In the genomic region with DNA sequence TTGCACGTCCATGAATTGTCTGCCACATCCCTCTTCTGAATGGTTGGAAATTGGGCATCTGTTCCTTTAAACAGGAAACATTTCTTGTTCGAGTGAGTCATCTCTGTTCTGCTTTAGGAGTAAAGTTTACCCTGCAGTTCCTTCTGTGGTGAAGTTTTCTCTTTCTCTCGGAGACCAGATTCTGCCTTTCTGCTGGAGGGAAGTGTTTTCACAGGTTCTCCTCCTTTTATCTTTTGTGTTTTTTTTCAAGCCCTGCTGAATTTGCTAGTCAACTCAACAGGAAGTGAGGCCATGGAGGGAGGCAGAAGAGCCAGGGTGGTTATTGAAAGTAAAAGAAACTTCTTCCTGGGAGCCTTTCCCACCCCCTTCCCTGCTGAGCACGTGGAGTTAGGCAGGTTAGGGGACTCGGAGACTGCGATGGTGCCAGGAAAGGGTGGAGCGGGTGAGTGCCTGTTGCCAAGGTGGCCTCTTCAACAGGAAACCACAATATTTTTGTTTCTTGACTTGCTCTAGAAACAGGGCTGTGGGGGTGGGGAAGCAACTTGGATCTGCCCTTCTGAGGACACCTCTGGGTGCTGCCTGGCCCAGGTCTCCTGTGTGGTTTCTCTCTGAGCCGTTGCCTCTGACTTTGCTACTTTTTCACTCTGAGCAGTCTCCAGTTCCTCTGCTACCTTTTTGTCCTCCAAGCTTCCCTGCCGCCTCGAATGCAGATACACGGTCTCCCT, we compare ENCODE assay signal across 8 cellular contexts. TPM values are rescaled to one million over a fixed set of nuclear protein-coding genes. Genes with fewer than 3 reads are reported as not detected.
DNase-seq lines count a peak whose midpoint lies in the region; ATAC-seq, FAIRE-seq and TF ChIP-seq lines count a peak whose summit lies in the region.

No MANE protein-coding gene starts in this region.

- H3K4me3 ChIP-seq in H1 (ENCODE audit: extremely low read depth in 1 of 4, insufficient read depth in 2 of 4, low read depth in 3 of 4, low read length in 4 of 4) = peak overlapping the region in 1 of 4 experiments; percentile 37; a peak in 3 of 8 replicates
- H3K4me3 ChIP-seq in mucosa of descending colon = peak overlapping the region; percentile 21

- H3K4ac ChIP-seq in H1 (replicated peaks; ENCODE audit: insufficient read length, low read depth, low read length) = no peak overlapping the region

- H3K27me3 ChIP-seq in H1 (replicated peaks in 1 of 4; ENCODE audit: control insufficient read depth in 3 of 4, extremely low read depth in 1 of 4, insufficient read depth in 3 of 4, low read length in 3 of 4) = peaks cover 0 to 3% (median 0%) of the 10 kb centered on the region in 4 experiments; a peak in 1 of 7 replicates

- peak overlapping the region; percentile 54; the same call in 1 of the 2 replicates for H4K8ac ChIP-seq in H1 (ENCODE audit: extremely low read depth, insufficient read depth, low read length)

- peak overlapping the region; percentile 61 for H4K5ac ChIP-seq in H1 (ENCODE audit: insufficient read length, low read depth, low read length)

- intact Hi-C loops in mucosa of descending colon (cut with DNase I, micrococcal nuclease) = no loop called here

- peak overlapping the region; percentile 80; the same call in 1 of the 2 replicates for H2BK5ac ChIP-seq in H1 (ENCODE audit: low read depth, low read length)

- no peaks in the 10 kb centered on the region for H3K79me1 ChIP-seq in H1 (ENCODE audit: low read depth, low read length)

- H3K79me2 ChIP-seq in H1 (ENCODE audit: control insufficient read depth in 1 of 2, insufficient read depth in 2 of 2, low read length in 2 of 2) = no peaks in the 10 kb centered on the region

- ATAC-seq in GM18508 (IDR thresholded peaks at IDR 0.05; ENCODE audit: insufficient read depth, unreplicated experiment) = peak; percentile 58
- peak; percentile 61 for ATAC-seq in HG02973 (IDR thresholded peaks at IDR 0.05; ENCODE audit: unreplicated experiment)
- peak; percentile 80 for ATAC-seq in mucosa of descending colon

- TF ChIP-seq EP300 in H1 (IDR thresholded peaks at IDR 0.05; ENCODE audit: borderline replicate concordance in 1 of 2, low read depth in 2 of 2, low read length in 2 of 2) = no peak

- no peak overlapping the region for H3K23ac ChIP-seq in H1 (ENCODE audit: insufficient read length)

- CTCF ChIA-PET in H1 (lab: Charles Lee; ENCODE audit: partially characterized antibody) = interaction anchor here (0.6 to 1.6 kb wide), 2 partner anchors 106 to 115 kb away, joined by 3 to 4 read pairs; no protein-coding TSS in a partner anchor

- H3K9ac ChIP-seq in H1 (replicated peaks in 1 of 4; ENCODE audit: extremely low read depth in 1 of 4, low read depth in 3 of 4, low read length in 3 of 4) = no peak overlapping the region; a peak in 1 of 7 replicates

- H3K4me1 ChIP-seq in H1 (replicated peaks in 1 of 4; ENCODE audit: control insufficient read depth in 3 of 4, insufficient read depth in 4 of 4, low read length in 3 of 4) = peaks cover 0 to 14% (median 6%) of the 10 kb centered on the region in 4 experiments; a peak in 6 of 7 replicates
- peaks cover 19% of the 10 kb centered on the region for H3K4me1 ChIP-seq in mucosa of descending colon (ENCODE audit: low read depth)

- H3K9me3 ChIP-seq in H1 (ENCODE audit: insufficient read depth in 2 of 2, low read depth in 1 of 2, low read length in 1 of 2) = no peaks in the 10 kb centered on the region
- no peaks in the 10 kb centered on the region for H3K9me3 ChIP-seq in mucosa of descending colon

- H2AK5ac ChIP-seq in H1 (ENCODE audit: low read depth, low read length) = no peak overlapping the region

- H3K4me2 ChIP-seq in H1 (ENCODE audit: insufficient read depth in 1 of 2, low read depth in 2 of 2, low read length in 2 of 2) = peak overlapping the region; percentile 31 to 43

- no peaks in the 10 kb centered on the region for H3K23me2 ChIP-seq in H1 (ENCODE audit: low read depth, low read length)

- H2BK120ac ChIP-seq in H1 (replicated peaks; ENCODE audit: low read depth, low read length) = no peak overlapping the region

- POLR2A ChIA-PET in H1 (lab: Charles Lee; ENCODE audit: partially characterized antibody) = no interaction called here

- peak overlapping the region; percentile 37; the same call in 1 of the 2 replicates for H2BK15ac ChIP-seq in H1 (ENCODE audit: low read length)

- H3K18ac ChIP-seq in H1 (ENCODE audit: extremely low read depth, low read length) = peak overlapping the region; percentile 56

- peak in 1 of 2 experiments; percentile 7; a peak in 1 of 4 replicates for TF ChIP-seq RAD21 in H1 (IDR thresholded peaks at IDR 0.05 in 1 of 2, conservative IDR thresholded peaks at IDR 0.05 in 1 of 2; ENCODE audit: low read depth in 2 of 2, low read length in 2 of 2)

- peak overlapping the region; percentile 87 for H2AFZ ChIP-seq in H1 (ENCODE audit: low read length)

- no peaks in the 10 kb centered on the region for H4K20me1 ChIP-seq in H1 (replicated peaks in 1 of 2; ENCODE audit: control insufficient read depth in 1 of 2, insufficient read depth in 2 of 2, low read length in 2 of 2)

- H3K27ac ChIP-seq in H1 (ENCODE audit: low read depth, low read length) = no peak overlapping the region

- H3K56ac ChIP-seq in H1 (replicated peaks; ENCODE audit: insufficient read length, low read depth, low read length) = no peak overlapping the region

- H2BK12ac ChIP-seq in H1 (ENCODE audit: low read depth, low read length) = peak overlapping the region; percentile 96

- H4K91ac ChIP-seq in H1 (replicated peaks; ENCODE audit: insufficient read length, low read length) = peak overlapping the region; percentile 89

- WGBS in H1 (ENCODE audit: extremely low coverage in 1 of 2, insufficient coverage in 1 of 2, insufficient read length in 1 of 2, insufficient replicate concordance in 2 of 2, low coverage in 1 of 2, low lambda C conversion rate in 2 of 2, missing lambda C conversion rate in 1 of 2), 2 experiments = 53% methylated on average over 11 of the region's 11 CpGs; no CpG with 5 or more reads in 1 of the 2 experiments

- peak overlapping the region; percentile 74; the same call in 1 of the 2 replicates for H2BK20ac ChIP-seq in H1 (ENCODE audit: low read length)

- H3K36me3 ChIP-seq in H1 (ENCODE audit: control insufficient read depth in 2 of 4, insufficient read depth in 4 of 4, low read length in 3 of 4) (no peaks in the 10 kb centered on the region), mucosa of descending colon (ENCODE audit: low read depth) (no peaks in the 10 kb centered on the region)

- no peak for FAIRE-seq in H1 (lab: Jason Lieb, UNC)

- DNase-seq in NCI-H69 (lab: John Stamatoyannopoulos, UW) = peak; percentile 66
- peak; percentile 78 to 94 for DNase-seq in activated CD8-positive, alpha-beta memory T cell treated with anti-CD3 and anti-CD28 coated beads for 1 hour (ENCODE audit: extremely low read depth in 1 of 2, low read depth in 1 of 2)
- DNase-seq in H1 (ENCODE audit: low read depth in 1 of 2, low spot score in 2 of 2) = no peak
- peak; percentile 84 to 91 (median 91) for DNase-seq in mucosa of descending colon
- peak; percentile 91 for DNase-seq in stimulated activated CD8-positive, alpha-beta memory T cell treated with anti-CD3 and anti-CD28 coated beads, Interleukin-4, amount 100 ng/mL, for 48 hours
- no peak for DNase-seq in NCI-H524 treated with DMSO at 0.1 percent for 48 hours (lab: John Stamatoyannopoulos, UW)

- 0 out of 4 replicates have a peak, but pooled peaks of 1 of the 3 experiments have one; percentile 7 for TF ChIP-seq CTCF in H1 (IDR thresholded peaks at IDR 0.05; ENCODE audit: control extremely low read depth in 1 of 3, insufficient read depth in 1 of 3, low read depth in 1 of 3, low read length in 3 of 3)
- no peak for TF ChIP-seq CTCF in mucosa of descending colon (IDR thresholded peaks at IDR 0.05)

- H3K14ac ChIP-seq in H1 (ENCODE audit: insufficient read length) = no peak overlapping the region

- no peak for TF ChIP-seq POLR2A in H1 (IDR thresholded peaks at IDR 0.05; ENCODE audit: control extremely low read depth in 1 of 2, low read depth in 2 of 2, low read length in 2 of 2)

TF ChIP-seq in H1, 55 proteins besides CTCF, POLR2A, EP300 and RAD21 (continues in another document):
- TF ChIP-seq ASH2L (IDR thresholded peaks at IDR 0.05; ENCODE audit: low read length) (peak; percentile 53), SIX5 (IDR thresholded peaks at IDR 0.05; ENCODE audit: low read depth, low read length) (no peak), TAF1 (IDR thresholded peaks at IDR 0.05; ENCODE audit: low read depth, low read length) (0 out of 2 replicates have a peak, but pooled peaks have one; percentile 5), RBBP5 (IDR thresholded peaks at IDR 0.05; ENCODE audit: borderline replicate concordance, low read depth, low read length) (peak; percentile 51; the same call in 1 of the 2 replicates)
- TF ChIP-seq, protein P1, sequence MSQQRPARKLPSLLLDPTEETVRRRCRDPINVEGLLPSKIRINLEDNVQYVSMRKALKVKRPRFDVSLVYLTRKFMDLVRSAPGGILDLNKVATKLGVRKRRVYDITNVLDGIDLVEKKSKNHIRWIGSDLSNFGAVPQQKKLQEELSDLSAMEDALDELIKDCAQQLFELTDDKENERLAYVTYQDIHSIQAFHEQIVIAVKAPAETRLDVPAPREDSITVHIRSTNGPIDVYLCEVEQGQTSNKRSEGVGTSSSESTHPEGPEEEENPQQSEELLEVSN (IDR thresholded peaks at IDR 0.05) = peak; percentile 90
- TF ChIP-seq, protein P2, sequence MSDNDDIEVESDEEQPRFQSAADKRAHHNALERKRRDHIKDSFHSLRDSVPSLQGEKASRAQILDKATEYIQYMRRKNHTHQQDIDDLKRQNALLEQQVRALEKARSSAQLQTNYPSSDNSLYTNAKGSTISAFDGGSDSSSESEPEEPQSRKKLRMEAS (IDR thresholded peaks at IDR 0.05) = peak; percentile 94

RNA-seq across cellular contexts. Expression of a gene that starts 2.2 kb away (rescaled TPM):
- total RNA-seq in H1 (2021; fragmentation: NEBNext Ultra II Directional; extraction: Animal tissue kit (Norgen Biotek cat#: 25700)) = 3.6 and 3.7 TPM in 2 replicates
- polyA plus RNA-seq in H1 (2011; rRNA removed) = 2.3 and 2.8 TPM in 2 replicates
- polyA plus RNA-seq in H1 (2011; cell fraction: cytosol; rRNA removed) = 3.0 TPM
- 2.6 TPM for polyA plus RNA-seq in H1 (2011; cell fraction: nucleus; rRNA removed)
- polyA plus RNA-seq in H1 (2012, experiment 1 of 2) = 3.0 to 5.0 TPM (median 3.7 TPM) in 4 replicates
- polyA plus RNA-seq in H1 (2012, experiment 2 of 2) = 1.2 TPM
- 4.1 TPM for polyA plus RNA-seq in H1 (2013, experiment 1 of 2)
- 3.2 TPM for polyA plus RNA-seq in H1 (2013, experiment 2 of 2)
- 4.2 and 4.3 TPM in 2 replicates for polyA minus RNA-seq in H1 (2011; rRNA and poly(A)+ RNA removed)
- 2.9 TPM for polyA minus RNA-seq in H1 (2011; cell fraction: cytosol; rRNA and poly(A)+ RNA removed)
- polyA minus RNA-seq in H1 (2011; cell fraction: nucleus; rRNA and poly(A)+ RNA removed) = 8.3 TPM
- 10 to 100 TPM; 38.4 to 49.8 (median 48.9) TPM for total RNA-seq in mucosa of descending colon

Comparison
In these comparisons a context has a peak if more than half of its experiments do, and no peak if none do; other contexts are left out.
1. DNase-seq: peak in NCI-H69 (single experiment), activated CD8-positive, alpha-beta memory T cell treated with anti-CD3 and anti-CD28 coated beads for 1 hour (2 of 2), mucosa of descending colon (3 of 3) and stimulated activated CD8-positive, alpha-beta memory T cell treated with anti-CD3 and anti-CD28 coated beads, Interleukin-4, amount 100 ng/mL, for 48 hours (single experiment); none in H1 (0 of 2) and NCI-H524 treated with DMSO at 0.1 percent for 48 hours (single experiment).
2. Peak in every context shown above with its lines, with median percentiles within 50 percentile points of each other: ATAC-seq.